Comparison of ENCODE assay signal across 6 cellular contexts in genomic region chr10:5032444-5032843, GRCh38. TPM values are rescaled to one million over a fixed set of nuclear protein-coding genes. Genes with fewer than 3 reads are reported as not detected.
"Had no signal": no experiment of that assay in that cellular context is flagged by ENCODE, and none has a peak within 500 bp of the region (broad histone marks: within the 10 kb centered on the region; RNA-seq: fewer than 3 reads in every experiment).

No MANE protein-coding gene starts in this region.

RNA-seq across cellular contexts. Expression of gene AKR1C2, which starts 28.8 kb away (rescaled TPM):
- total RNA-seq: activated naive CD4-positive, alpha-beta T cell treated with anti-CD3 and anti-CD28 coated beads, Interleukin-2, amount 50 U/mL, for 72 hours; activated naive CD8-positive, alpha-beta T cell treated with anti-CD3 and anti-CD28 coated beads for 36 hours; activated naive CD8-positive, alpha-beta T cell treated with anti-CD3 and anti-CD28 coated beads, Interleukin-2, amount 10 ng/mL, durations not matched to agents 7 days and 5 days; activated T-helper 1 cell treated with anti-CD3 and anti-CD28 coated beads, Interleukin-12 subunit alpha, Interleukin-12 subunit beta, Interleukin-2, Interleukin-4 antibody, amounts not matched to agents 30 ng/mL and 10 ng/mL and 1 ng/mL, durations not matched to agents 14 hours and 24 hours and 36 hours; activated T-helper 17 cell treated with anti-CD3 and anti-CD28 coated beads, Interleukin-2, amount 50 U/mL, for 72 hours; activated T-helper 2 cell treated with anti-CD3 and anti-CD28 coated beads, Interferon-gamma antibody, Interleukin-2, Interleukin-4, amounts not matched to agents 10 μg/mL and 5 μg/mL and 100 μg/mL, durations not matched to agents 14 hours and 24 hours and 36 hours had no signal
